9 cellular contexts compared by ENCODE assay signal in the genomic region with DNA sequence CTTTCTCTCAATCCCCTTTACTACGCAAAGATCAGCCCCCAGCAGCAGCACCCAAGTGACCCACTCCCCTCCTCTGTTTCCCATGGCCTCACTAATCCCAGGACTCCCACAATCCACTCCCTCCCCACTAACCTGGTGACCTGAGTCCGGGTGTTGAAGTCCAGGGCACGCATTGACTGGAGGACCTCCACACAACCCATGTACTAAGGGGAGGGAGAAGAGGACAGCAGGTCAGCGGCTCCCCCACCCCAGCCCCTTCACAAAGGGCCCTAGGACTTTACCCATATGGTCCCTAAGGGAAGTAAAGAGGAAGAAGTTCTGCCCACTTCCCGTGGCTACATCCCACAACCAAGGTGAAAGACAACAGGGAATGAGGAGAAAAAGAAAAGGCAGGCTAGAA. TPM values are rescaled to one million over a fixed set of nuclear protein-coding genes. Genes with fewer than 3 reads are reported as not detected.
A peak's percentile ranks its signal among the peaks of the same experiment; 100 is the strongest.
DNase-seq lines count a peak whose midpoint lies in the region; ATAC-seq, FAIRE-seq and TF ChIP-seq lines count a peak whose summit lies in the region.
"Had no signal": no experiment of that assay in that cellular context is flagged by ENCODE, and none has a peak within 500 bp of the region (broad histone marks: within the 10 kb centered on the region; RNA-seq: fewer than 3 reads in every experiment).

No MANE protein-coding gene starts in this region.

- ATAC-seq in WTC11 (no peak), GM21526 (IDR thresholded peaks at IDR 0.05; ENCODE audit: low FRiP score, unreplicated experiment) (no peak)
- ATAC-seq: pancreas had no signal

- FAIRE-seq in frontal cortex (lab: Jason Lieb, UNC), result no peak
- FAIRE-seq: pancreas had no signal

- peak overlapping the region; percentile 81 for H3K27ac Mint-ChIP-seq in WTC11

- H3K27ac ChIP-seq in sigmoid colon, result peak overlapping the region; percentile 95 to 98 (median 96)

- CTCF ChIA-PET in WTC11 (lab: Charles Lee), result interaction anchor here (0.6 to 8.3 kb wide), 6 partner anchors 13 to 94 kb away, joined by 3 to 176 read pairs (median 12); partner anchors contain the start of genes EFNA4, LENEP, PBXIP1 and ZBTB7B

- TF ChIP-seq EP300 in sigmoid colon (IDR thresholded peaks at IDR 0.05), result no peak

- H3K9ac ChIP-seq in ES-I3 (ENCODE audit: low read depth, low read length), result peak overlapping the region; percentile 69

- H3K4me3 ChIP-seq in fibroblast of the aortic adventitia (ENCODE audit: low read depth, low read length), result peak overlapping the region; percentile 80
- peak overlapping the region in 3 of 4 donors; percentile 42 to 50 (median 48) for H3K4me3 ChIP-seq in sigmoid colon

- H3K4me1 ChIP-seq in ES-I3 (ENCODE audit: insufficient read depth, low read length) (peaks cover 9% of the 10 kb centered on the region), sigmoid colon (peaks cover 0 to 56% (median 51%) of the 10 kb centered on the region in 4 donors)

- DNase-seq in WTC11 (ENCODE audit: low spot score) (no peak), fibroblast of the aortic adventitia (ENCODE audit: low read depth) (no peak), sigmoid colon (no peak), NAMALWA (ENCODE audit: low spot score) (no peak), amygdala (lab: John Stamatoyannopoulos, UW) (no peak), frontal cortex (ENCODE audit: low spot score in 2 of 2) (no peak)

- no peak overlapping the region for H3K4me3 Mint-ChIP-seq in WTC11

- peaks cover 42% of the 10 kb centered on the region for H3K4me1 Mint-ChIP-seq in WTC11

- POLR2A ChIA-PET in WTC11 (lab: Charles Lee), result interaction anchor here (0.6 to 7.3 kb wide), 9 partner anchors 12 to 225 kb away, joined by 3 to 176 read pairs (median 6); partner anchors contain the start of genes EFNA3, FLAD1, LENEP and PBXIP1

- no peaks in the 10 kb centered on the region for H3K9me3 Mint-ChIP-seq in WTC11

- H3K9me3 ChIP-seq in ES-I3 (ENCODE audit: control insufficient read depth, insufficient read depth, low read length) (no peaks in the 10 kb centered on the region), sigmoid colon (no peaks in the 10 kb centered on the region)
- H3K9me3 ChIP-seq: pancreas had no signal

- intact Hi-C loops in sigmoid colon (cut with DNase I), result no loop called here

- H3K36me3 ChIP-seq in ES-I3 (ENCODE audit: insufficient read depth, low read length) (peaks cover 33% of the 10 kb centered on the region), sigmoid colon (peaks cover 19 to 43% (median 32%) of the 10 kb centered on the region in 4 donors)

- H3K27me3 ChIP-seq in sigmoid colon, result no peaks in the 10 kb centered on the region
- H3K27me3 ChIP-seq: pancreas had no signal

- TF ChIP-seq POLR2A in sigmoid colon (IDR thresholded peaks at IDR 0.05), result no peak

- no peaks in the 10 kb centered on the region for H3K27me3 Mint-ChIP-seq in WTC11 (ENCODE audit: low read depth)

- no peak for TF ChIP-seq CTCF in WTC11 (IDR thresholded peaks at IDR 0.05)
- TF ChIP-seq CTCF in fibroblast of the aortic adventitia (IDR thresholded peaks at IDR 0.05; ENCODE audit: insufficient read depth, low read length), result no peak
- TF ChIP-seq CTCF in sigmoid colon (IDR thresholded peaks at IDR 0.05), result no peak

- peaks cover 38% of the 10 kb centered on the region for H3K36me3 Mint-ChIP-seq in WTC11

- 76 to 84% methylated on average over 5 of the region's 5 CpGs for WGBS in sigmoid colon, 2 donors

TF ChIP-seq in WTC11, 78 proteins besides CTCF, POLR2A, EP300 and RAD21:
- no peak for TF ChIP-seq NFATC4 (CRISPR knock-in tag; IDR thresholded peaks at IDR 0.05)
- no peak for TF ChIP-seq NR1H2 (CRISPR knock-in tag; IDR thresholded peaks at IDR 0.05)
- TF ChIP-seq PRRX2 (CRISPR knock-in tag; IDR thresholded peaks at IDR 0.05), result no peak
TF ChIP-seq in WTC11: peak in this region for 0.

RNA-seq across cellular contexts. Expression of gene SHC1, which starts 1.3 kb away (rescaled TPM):
- total RNA-seq in WTC11 (2021), result 180 to 199 TPM (median 180 TPM) in 3 replicates
- 111 and 167 TPM in 2 replicates for total RNA-seq in fibroblast of the aortic adventitia (ENCODE audit: low replicate concordance)
- 10 to 100 TPM; 49.2 to 80.4 (median 57.0) TPM for total RNA-seq in sigmoid colon
- 10 to 100 TPM; 58.5 to 75.2 (median 63.1) TPM for polyA plus RNA-seq in sigmoid colon
- 6.9 TPM for total RNA-seq in frontal cortex

RNA-seq across cellular contexts. Expression of gene CKS1B, which starts 5.2 kb away (rescaled TPM):
- total RNA-seq in WTC11 (2021) (258 to 301 TPM (median 278 TPM) in 3 replicates), fibroblast of the aortic adventitia (ENCODE audit: low replicate concordance) (24.0 and 80.7 TPM in 2 replicates), sigmoid colon (10 to 100 TPM; 10.2 to 35.7 (median 25.7) TPM), frontal cortex (12.6 TPM)
- polyA plus RNA-seq in sigmoid colon, result 100 to 1,000 TPM in 1 of 3 donors, 10 to 100 TPM in 2; 73.3 to 104 (median 95.5) TPM

RNA-seq across cellular contexts. Expression of gene PYGO2, which starts 7.7 kb away (rescaled TPM):
- total RNA-seq in WTC11 (2021) (37.4 to 38.8 TPM (median 38.0 TPM) in 3 replicates), fibroblast of the aortic adventitia (ENCODE audit: low replicate concordance) (7.8 and 18.0 TPM in 2 replicates), sigmoid colon (10 to 100 TPM; 15.0 to 23.3 (median 16.6) TPM), frontal cortex (9.4 TPM)
- 10 to 100 TPM; 13.6 to 26.9 (median 16.8) TPM for polyA plus RNA-seq in sigmoid colon

RNA-seq across cellular contexts. Expression of gene PBXIP1, which starts 13.3 kb away (rescaled TPM):
- total RNA-seq in WTC11 (2021) (26.5 to 30.7 TPM (median 28.4 TPM) in 3 replicates), fibroblast of the aortic adventitia (ENCODE audit: low replicate concordance) (36.2 and 122 TPM in 2 replicates), sigmoid colon (100 to 1,000 TPM; 178 to 251 (median 201) TPM), frontal cortex (15.1 TPM)
- polyA plus RNA-seq in sigmoid colon, result 10 to 100 TPM in 2 of 3 donors, 1 to 10 TPM in 1; 8.3 to 66.2 (median 13.2) TPM

RNA-seq across cellular contexts. Expression of gene FLAD1, which starts 13.9 kb away (rescaled TPM):
- total RNA-seq in WTC11 (2021), result 71.1 to 88.3 TPM (median 71.2 TPM) in 3 replicates
- 5.2 and 17.7 TPM in 2 replicates for total RNA-seq in fibroblast of the aortic adventitia (ENCODE audit: low replicate concordance)
- total RNA-seq in sigmoid colon, result 10 to 100 TPM; 17.5 to 22.8 (median 18.5) TPM
- polyA plus RNA-seq in sigmoid colon, result 10 to 100 TPM; 24.6 to 36.5 (median 27.7) TPM
- total RNA-seq in frontal cortex, result 17.9 TPM
